ENCODE assay signal across 8 cellular contexts in genomic region chr12:7374423-7375144, GRCh38.
DNase-seq lines count a peak whose midpoint lies in the region; ATAC-seq and TF ChIP-seq lines count a peak whose summit lies in the region.

No MANE protein-coding gene starts in this region.

- ATAC-seq in GM19035 (IDR thresholded peaks at IDR 0.05; ENCODE audit: unreplicated experiment) (no peak), HG03469 (IDR thresholded peaks at IDR 0.05; ENCODE audit: unreplicated experiment) (no peak)

- TF ChIP-seq CTCF in AG04449 (IDR thresholded peaks at IDR 0.05; ENCODE audit: insufficient read depth, low read length, missing control alignments) = peak; percentile 60
- peak; percentile 67 for TF ChIP-seq CTCF in GM12864 (IDR thresholded peaks at IDR 0.05; ENCODE audit: low read depth, low read length, missing control alignments)
- TF ChIP-seq CTCF in cardiac fibroblast (IDR thresholded peaks at IDR 0.05; ENCODE audit: low read depth, low read length) = peak; percentile 48

- POLR2A ChIA-PET in AG04449 (lab: Yijun Ruan, JAX) = no interaction called here

- DNase-seq in AG04449 (ENCODE audit: low read depth, low spot score) = no peak
- no peak for DNase-seq in GM12864 (ENCODE audit: low read depth)
- peak; percentile 9 for DNase-seq in NCI-H69 (lab: John Stamatoyannopoulos, UW)
- DNase-seq in cardiac fibroblast (ENCODE audit: low read depth in 2 of 2) = peak in 1 of 2 donors; percentile 34
- DNase-seq in myocyte (ENCODE audit: low read depth) = peak; percentile 78
- DNase-seq in DMS79 (lab: John Stamatoyannopoulos, UW) = no peak

- CTCF ChIA-PET in AG04449 (lab: Yijun Ruan, JAX) = interaction anchor here (2.2 kb wide), 1 partner anchor 86 kb away, joined by 19 read pairs; no protein-coding TSS in a partner anchor

- H3K4me3 ChIP-seq in AG04449 (ENCODE audit: low read depth, low read length) (no peak overlapping the region), GM12864 (ENCODE audit: low read depth, low read length) (no peak overlapping the region), cardiac fibroblast (replicated peaks in 1 of 2; ENCODE audit: low read depth in 2 of 2, low read length in 2 of 2) (no peak overlapping the region)

Comparison
In these comparisons a context has a peak if more than half of its experiments do, and no peak if none do; other contexts are left out.
1. DNase-seq: peak in NCI-H69 (single experiment) and myocyte (single experiment); none in AG04449 (single experiment), GM12864 (single experiment) and DMS79 (single experiment).
2. Peak in every context shown above with its lines, with median percentiles within 50 percentile points of each other: CTCF ChIP-seq.